1 cellular context compared by ENCODE assay signal in the genomic region with DNA sequence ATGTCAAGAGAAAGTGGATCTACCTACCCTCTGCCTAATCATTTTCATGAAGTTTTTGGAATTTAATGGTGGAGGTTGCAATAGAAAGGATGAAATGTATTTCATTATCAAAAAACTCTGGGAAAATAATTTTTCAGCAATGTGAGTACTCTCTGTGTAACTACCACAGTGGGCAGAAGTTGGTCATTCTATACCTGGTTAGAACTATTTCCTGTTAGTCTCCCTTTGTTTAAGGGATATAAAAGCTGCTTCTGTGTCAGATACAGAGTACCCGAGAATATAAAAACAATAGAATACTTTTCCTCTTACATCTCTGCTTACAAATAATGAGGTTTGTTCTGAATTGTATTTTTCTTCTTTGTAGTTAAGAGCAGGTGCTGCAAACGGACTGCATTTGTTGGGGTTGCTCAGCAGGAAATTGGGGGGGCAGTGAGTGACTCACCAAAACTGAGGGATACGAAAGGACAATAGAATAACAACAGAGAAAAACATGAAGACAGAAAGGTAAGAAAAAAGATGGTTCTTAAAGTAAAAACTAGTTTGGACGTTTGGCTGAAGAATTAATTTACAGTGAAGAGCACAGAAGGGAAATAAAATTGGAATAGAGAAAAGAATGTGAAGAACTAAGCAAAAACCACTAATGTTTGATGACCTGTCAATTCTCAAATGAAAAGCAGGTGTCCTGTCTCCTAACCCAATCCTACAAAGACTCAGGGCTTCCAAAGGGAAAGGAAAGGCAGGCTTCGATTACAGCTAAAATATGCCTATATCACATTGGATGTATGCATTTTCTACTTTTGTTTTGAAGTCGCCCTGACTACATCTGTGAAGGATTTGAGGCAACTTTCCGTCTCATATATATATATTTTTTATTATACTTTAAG.
TF ChIP-seq lines count a peak whose summit lies in the region.

No MANE protein-coding gene starts in this region.

TF ChIP-seq in HepG2, 621 proteins besides CTCF, POLR2A, EP300 and RAD21:
- TF ChIP-seq SATB2 (CRISPR knock-in tag; IDR thresholded peaks at IDR 0.05) (no peak), BRD4 (CRISPR knock-in tag; IDR thresholded peaks at IDR 0.05) (no peak), ELF4 (CRISPR knock-in tag; IDR thresholded peaks at IDR 0.05; ENCODE audit: borderline replicate concordance) (no peak), SP2 (CRISPR knock-in tag; IDR thresholded peaks at IDR 0.05) (no peak)
